In genomic region chr4:170589597-170590191, GRCh38 we compare ENCODE assay signal across 8 cellular contexts.
DNase-seq lines count a peak whose midpoint lies in the region; ATAC-seq and TF ChIP-seq lines count a peak whose summit lies in the region.

No MANE protein-coding gene starts in this region.

- POLR2A ChIA-PET in WTC11 (lab: Charles Lee) = no interaction called here

- CTCF ChIA-PET in WTC11 (lab: Charles Lee) = interaction anchor here (0.5 to 1.5 kb wide), 5 partner anchors 35 to 330 kb away, joined by 3 to 7 read pairs (median 6); no protein-coding TSS in a partner anchor

- no peaks in the 10 kb centered on the region for H3K27me3 Mint-ChIP-seq in WTC11 (ENCODE audit: low read depth)

- no peak overlapping the region for H3K27ac Mint-ChIP-seq in WTC11

- H3K4me3 Mint-ChIP-seq in WTC11 = no peak overlapping the region

- no peaks in the 10 kb centered on the region for H3K36me3 Mint-ChIP-seq in WTC11

- TF ChIP-seq CTCF in GM12865 (IDR thresholded peaks at IDR 0.05; ENCODE audit: insufficient read depth, low read depth, low read length, missing control alignments) (peak; percentile 52), WTC11 (IDR thresholded peaks at IDR 0.05) (no peak)

- H3K9me3 Mint-ChIP-seq in WTC11 = no peaks in the 10 kb centered on the region

- DNase-seq in GM12865 (ENCODE audit: low read depth) (peak; percentile 75), HuH-7 (ENCODE audit: low spot score) (peak; percentile 22), WTC11 (ENCODE audit: low spot score) (no peak), pons (ENCODE audit: low spot score) (peak; percentile 7), NCI-H446 (lab: John Stamatoyannopoulos, UW) (no peak)
- no peak for DNase-seq in activated CD4-positive, CD25-positive, alpha-beta regulatory T cell treated with anti-CD3 and anti-CD28 coated beads, Interleukin-2, amount 50 U/mL, for 72 hours
- DNase-seq in activated CD4-positive, alpha-beta T cell treated with anti-CD3 and anti-CD28 coated beads for 1 hour = no peak

- peaks cover 11% of the 10 kb centered on the region for H3K4me1 Mint-ChIP-seq in WTC11

- no peak overlapping the region for H3K4me3 ChIP-seq in GM12865 (ENCODE audit: low read depth, low read length)

- ATAC-seq in GM21723 (IDR thresholded peaks at IDR 0.05; ENCODE audit: unreplicated experiment) (peak; percentile 94), WTC11 (peak; percentile 92)

TF ChIP-seq in WTC11, 78 proteins besides CTCF, POLR2A, EP300 and RAD21:
- TF ChIP-seq FOXJ3 (CRISPR knock-in tag; IDR thresholded peaks at IDR 0.05; ENCODE audit: borderline replicate concordance) = no peak
- TF ChIP-seq FOXP4 (CRISPR knock-in tag; IDR thresholded peaks at IDR 0.05) = no peak
- no peak for TF ChIP-seq NFE2L1 (CRISPR knock-in tag; IDR thresholded peaks at IDR 0.05)
- no peak for TF ChIP-seq E2F4 (CRISPR knock-in tag; IDR thresholded peaks at IDR 0.05; ENCODE audit: borderline replicate concordance, low read depth)
- no peak for TF ChIP-seq TP53 (CRISPR knock-in tag; IDR thresholded peaks at IDR 0.05)

Comparison
In these comparisons a context has a peak if more than half of its experiments do, and no peak if none do; other contexts are left out.
1. DNase-seq: peak in GM12865 (single experiment), HuH-7 (single experiment) and pons (single experiment); none in WTC11 (single experiment), activated CD4-positive, CD25-positive, alpha-beta regulatory T cell treated with anti-CD3 and anti-CD28 coated beads, Interleukin-2, amount 50 U/mL, for 72 hours (single experiment), activated CD4-positive, alpha-beta T cell treated with anti-CD3 and anti-CD28 coated beads for 1 hour (single experiment) and NCI-H446 (0 of 2).